ENCODE assay signal across 1 cellular context in the genomic region with DNA sequence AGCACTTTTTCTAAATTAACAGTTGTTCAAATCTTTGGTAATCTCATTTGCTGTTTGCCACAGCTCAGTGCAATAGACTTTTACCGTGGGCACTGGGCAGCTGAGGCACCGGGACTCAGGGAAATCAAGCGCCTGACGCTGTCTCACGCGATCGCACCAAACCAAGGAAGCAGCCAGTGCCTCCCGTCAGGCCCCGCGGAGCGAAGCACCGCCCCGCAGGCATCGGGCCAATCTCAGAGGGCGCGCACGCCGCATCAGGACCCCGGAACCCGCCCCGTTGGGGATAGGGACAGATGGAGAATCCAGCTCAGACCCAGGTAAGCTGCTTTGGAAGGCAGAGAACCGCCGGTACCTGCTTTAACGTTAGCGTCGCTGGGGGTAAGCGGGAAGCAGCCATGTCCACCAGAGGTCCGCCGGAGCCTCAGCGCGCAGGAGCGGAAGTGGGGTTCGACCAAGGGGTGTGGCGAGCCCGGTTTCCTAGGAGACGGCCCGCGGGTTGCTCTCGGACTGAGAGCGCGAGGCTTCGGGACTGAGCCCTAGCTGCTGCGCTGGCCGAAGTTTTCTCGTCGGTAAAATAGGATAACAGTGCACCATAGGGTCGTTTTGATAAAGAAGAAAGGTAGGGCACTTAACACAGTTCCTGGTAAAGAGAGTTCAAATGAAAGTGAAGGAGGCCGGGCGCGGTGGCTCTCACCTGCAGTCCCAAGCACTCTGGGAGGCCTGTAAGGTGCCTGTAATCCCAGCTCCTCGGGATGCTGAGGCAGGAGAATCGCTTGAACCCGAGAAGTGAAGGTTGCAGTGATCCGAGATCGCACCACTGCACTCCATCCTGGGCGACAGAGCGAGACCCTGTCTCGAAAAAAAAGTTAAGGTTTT.
A peak's percentile ranks its signal among the peaks of the same experiment; 100 is the strongest.
TF ChIP-seq lines count a peak whose summit lies in the region.

A gene with protein sequence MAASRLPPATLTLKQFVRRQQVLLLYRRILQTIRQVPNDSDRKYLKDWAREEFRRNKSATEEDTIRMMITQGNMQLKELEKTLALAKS (minus strand): TSS at position 428 of the 876 bp plus-strand sequence. CDS start 31 bp downstream, at position 397.

TF ChIP-seq in K562, 482 proteins besides CTCF, POLR2A, EP300 and RAD21 (continued from another document and continues in another):
- TF ChIP-seq POLR2AphosphoS2 (IDR thresholded peaks at IDR 0.05; ENCODE audit: low read length) (peak; percentile 84; the same call in 1 of the 2 replicates), ELF1 (tag; IDR thresholded peaks at IDR 0.05) (peak; percentile 89), SMARCA5 (IDR thresholded peaks at IDR 0.05) (no peak), PCBP1 (IDR thresholded peaks at IDR 0.05; ENCODE audit: low read depth, low read length, poor library complexity, severe bottlenecking) (no peak), PHB (CRISPR knock-in tag; IDR thresholded peaks at IDR 0.05) (no peak), ZBED1 (IDR thresholded peaks at IDR 0.05) (no peak), YY1 (IDR thresholded peaks at IDR 0.05; ENCODE audit: borderline replicate concordance in 1 of 3, control insufficient read depth in 1 of 3, extremely low read depth in 1 of 3, insufficient read depth in 3 of 3, insufficient read length in 1 of 3, insufficient replicate concordance in 2 of 3, low read depth in 1 of 3, low read length in 2 of 3) (peak; percentile 22 to 80 (median 67)), NRF1 (conservative IDR thresholded peaks at IDR 0.05 in 1 of 2, IDR thresholded peaks at IDR 0.05 in 1 of 2) (peak; percentile 91 to 93)
- TF ChIP-seq, protein P1, sequence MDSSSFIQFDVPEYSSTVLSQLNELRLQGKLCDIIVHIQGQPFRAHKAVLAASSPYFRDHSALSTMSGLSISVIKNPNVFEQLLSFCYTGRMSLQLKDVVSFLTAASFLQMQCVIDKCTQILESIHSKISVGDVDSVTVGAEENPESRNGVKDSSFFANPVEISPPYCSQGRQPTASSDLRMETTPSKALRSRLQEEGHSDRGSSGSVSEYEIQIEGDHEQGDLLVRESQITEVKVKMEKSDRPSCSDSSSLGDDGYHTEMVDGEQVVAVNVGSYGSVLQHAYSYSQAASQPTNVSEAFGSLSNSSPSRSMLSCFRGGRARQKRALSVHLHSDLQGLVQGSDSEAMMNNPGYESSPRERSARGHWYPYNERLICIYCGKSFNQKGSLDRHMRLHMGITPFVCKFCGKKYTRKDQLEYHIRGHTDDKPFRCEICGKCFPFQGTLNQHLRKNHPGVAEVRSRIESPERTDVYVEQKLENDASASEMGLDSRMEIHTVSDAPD (CRISPR knock-in tag; IDR thresholded peaks at IDR 0.05): no peak
- TF ChIP-seq, protein P2, sequence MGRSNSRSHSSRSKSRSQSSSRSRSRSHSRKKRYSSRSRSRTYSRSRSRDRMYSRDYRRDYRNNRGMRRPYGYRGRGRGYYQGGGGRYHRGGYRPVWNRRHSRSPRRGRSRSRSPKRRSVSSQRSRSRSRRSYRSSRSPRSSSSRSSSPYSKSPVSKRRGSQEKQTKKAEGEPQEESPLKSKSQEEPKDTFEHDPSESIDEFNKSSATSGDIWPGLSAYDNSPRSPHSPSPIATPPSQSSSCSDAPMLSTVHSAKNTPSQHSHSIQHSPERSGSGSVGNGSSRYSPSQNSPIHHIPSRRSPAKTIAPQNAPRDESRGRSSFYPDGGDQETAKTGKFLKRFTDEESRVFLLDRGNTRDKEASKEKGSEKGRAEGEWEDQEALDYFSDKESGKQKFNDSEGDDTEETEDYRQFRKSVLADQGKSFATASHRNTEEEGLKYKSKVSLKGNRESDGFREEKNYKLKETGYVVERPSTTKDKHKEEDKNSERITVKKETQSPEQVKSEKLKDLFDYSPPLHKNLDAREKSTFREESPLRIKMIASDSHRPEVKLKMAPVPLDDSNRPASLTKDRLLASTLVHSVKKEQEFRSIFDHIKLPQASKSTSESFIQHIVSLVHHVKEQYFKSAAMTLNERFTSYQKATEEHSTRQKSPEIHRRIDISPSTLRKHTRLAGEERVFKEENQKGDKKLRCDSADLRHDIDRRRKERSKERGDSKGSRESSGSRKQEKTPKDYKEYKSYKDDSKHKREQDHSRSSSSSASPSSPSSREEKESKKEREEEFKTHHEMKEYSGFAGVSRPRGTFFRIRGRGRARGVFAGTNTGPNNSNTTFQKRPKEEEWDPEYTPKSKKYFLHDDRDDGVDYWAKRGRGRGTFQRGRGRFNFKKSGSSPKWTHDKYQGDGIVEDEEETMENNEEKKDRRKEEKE (IDR thresholded peaks at IDR 0.05; ENCODE audit: borderline replicate concordance in 1 of 2, control insufficient read depth in 1 of 2, low read depth in 2 of 2, low read length in 1 of 2): no peak
- TF ChIP-seq, protein P3, sequence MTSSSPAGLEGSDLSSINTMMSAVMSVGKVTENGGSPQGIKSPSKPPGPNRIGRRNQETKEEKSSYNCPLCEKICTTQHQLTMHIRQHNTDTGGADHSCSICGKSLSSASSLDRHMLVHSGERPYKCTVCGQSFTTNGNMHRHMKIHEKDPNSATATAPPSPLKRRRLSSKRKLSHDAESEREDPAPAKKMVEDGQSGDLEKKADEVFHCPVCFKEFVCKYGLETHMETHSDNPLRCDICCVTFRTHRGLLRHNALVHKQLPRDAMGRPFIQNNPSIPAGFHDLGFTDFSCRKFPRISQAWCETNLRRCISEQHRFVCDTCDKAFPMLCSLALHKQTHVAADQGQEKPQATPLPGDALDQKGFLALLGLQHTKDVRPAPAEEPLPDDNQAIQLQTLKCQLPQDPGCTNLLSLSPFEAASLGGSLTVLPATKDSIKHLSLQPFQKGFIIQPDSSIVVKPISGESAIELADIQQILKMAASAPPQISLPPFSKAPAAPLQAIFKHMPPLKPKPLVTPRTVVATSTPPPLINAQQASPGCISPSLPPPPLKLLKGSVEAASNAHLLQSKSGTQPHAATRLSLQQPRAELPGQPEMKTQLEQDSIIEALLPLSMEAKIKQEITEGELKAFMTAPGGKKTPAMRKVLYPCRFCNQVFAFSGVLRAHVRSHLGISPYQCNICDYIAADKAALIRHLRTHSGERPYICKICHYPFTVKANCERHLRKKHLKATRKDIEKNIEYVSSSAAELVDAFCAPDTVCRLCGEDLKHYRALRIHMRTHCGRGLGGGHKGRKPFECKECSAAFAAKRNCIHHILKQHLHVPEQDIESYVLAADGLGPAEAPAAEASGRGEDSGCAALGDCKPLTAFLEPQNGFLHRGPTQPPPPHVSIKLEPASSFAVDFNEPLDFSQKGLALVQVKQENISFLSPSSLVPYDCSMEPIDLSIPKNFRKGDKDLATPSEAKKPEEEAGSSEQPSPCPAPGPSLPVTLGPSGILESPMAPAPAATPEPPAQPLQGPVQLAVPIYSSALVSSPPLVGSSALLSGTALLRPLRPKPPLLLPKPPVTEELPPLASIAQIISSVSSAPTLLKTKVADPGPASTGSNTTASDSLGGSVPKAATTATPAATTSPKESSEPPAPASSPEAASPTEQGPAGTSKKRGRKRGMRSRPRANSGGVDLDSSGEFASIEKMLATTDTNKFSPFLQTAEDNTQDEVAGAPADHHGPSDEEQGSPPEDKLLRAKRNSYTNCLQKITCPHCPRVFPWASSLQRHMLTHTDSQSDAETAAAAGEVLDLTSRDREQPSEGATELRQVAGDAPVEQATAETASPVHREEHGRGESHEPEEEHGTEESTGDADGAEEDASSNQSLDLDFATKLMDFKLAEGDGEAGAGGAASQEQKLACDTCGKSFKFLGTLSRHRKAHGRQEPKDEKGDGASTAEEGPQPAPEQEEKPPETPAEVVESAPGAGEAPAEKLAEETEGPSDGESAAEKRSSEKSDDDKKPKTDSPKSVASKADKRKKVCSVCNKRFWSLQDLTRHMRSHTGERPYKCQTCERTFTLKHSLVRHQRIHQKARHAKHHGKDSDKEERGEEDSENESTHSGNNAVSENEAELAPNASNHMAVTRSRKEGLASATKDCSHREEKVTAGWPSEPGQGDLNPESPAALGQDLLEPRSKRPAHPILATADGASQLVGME (CRISPR knock-in tag; IDR thresholded peaks at IDR 0.05): 0 out of 2 replicates have a peak, but pooled peaks have one; percentile 52
- TF ChIP-seq, protein P4, sequence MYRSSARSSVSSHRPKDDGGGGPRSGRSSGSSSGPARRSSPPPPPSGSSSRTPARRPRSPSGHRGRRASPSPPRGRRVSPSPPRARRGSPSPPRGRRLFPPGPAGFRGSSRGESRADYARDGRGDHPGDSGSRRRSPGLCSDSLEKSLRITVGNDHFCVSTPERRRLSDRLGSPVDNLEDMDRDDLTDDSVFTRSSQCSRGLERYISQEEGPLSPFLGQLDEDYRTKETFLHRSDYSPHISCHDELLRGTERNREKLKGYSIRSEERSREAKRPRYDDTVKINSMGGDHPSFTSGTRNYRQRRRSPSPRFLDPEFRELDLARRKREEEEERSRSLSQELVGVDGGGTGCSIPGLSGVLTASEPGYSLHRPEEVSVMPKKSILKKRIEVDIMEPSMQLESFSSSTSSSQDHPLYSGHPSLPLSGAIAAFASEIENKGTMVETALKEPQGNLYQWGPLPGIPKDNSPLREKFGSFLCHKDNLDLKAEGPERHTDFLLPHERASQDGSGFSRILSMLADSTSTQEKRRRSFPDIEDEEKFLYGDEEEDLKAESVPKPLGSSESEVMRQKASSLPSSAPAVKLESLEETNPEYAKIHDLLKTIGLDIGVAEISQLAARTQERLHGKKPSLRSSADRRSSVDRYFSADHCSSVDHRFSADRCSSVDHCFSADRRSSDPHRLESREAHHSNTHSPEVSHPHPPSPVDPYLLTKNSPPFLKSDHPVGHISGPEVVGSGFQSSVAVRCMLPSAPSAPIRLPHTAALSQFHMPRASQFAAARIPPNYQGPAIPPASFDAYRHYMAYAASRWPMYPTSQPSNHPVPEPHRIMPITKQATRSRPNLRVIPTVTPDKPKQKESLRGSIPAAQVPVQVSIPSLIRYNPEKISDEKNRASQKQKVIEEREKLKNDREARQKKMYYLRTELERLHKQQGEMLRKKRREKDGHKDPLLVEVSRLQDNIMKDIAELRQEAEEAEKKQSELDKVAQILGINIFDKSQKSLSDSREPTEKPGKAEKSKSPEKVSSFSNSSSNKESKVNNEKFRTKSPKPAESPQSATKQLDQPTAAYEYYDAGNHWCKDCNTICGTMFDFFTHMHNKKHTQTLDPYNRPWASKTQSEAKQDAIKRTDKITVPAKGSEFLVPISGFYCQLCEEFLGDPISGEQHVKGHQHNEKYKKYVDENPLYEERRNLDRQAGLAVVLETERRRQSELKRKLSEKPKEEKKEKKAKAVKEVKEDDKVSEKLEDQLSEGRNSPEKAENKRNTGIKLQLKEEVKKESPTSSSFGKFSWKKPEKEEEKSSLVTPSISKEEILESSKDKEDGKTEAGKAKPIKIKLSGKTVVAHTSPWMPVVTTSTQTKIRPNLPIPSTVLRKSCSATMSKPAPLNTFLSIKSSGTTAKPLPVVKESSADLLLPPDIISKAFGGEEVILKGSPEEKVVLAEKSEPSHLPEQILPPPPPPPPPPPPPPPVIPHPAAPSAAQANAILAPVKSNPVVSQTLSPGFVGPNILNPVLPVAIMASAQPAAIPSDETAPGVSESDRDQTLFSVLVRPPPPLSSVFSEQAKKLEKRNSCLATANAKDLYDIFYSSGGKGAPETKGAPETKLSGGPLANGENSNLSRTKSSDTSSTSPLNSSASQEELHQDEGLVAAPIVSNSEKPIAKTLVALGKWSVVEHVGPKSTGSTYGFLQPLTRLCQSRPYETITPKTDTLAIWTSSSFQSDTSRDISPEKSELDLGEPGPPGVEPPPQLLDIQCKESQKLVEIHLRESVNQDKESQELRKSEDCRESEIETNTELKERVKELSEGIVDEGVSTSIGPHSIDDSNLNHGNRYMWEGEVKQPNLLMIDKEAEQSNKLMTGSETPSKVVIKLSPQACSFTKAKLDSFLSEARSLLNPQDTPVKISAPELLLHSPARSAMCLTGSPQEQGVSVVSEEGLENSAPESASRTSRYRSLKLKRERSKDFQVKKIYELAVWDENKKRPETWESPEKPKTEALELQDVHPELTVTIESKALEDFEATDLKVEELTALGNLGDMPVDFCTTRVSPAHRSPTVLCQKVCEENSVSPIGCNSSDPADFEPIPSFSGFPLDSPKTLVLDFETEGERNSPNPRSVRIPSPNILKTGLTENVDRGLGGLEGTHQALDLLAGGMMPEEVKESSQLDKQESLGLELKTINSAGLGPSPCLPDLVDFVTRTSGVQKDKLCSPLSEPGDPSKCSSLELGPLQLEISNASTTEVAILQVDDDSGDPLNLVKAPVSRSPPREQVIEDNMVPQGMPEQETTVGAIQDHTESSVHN (IDR thresholded peaks at IDR 0.05; ENCODE audit: borderline replicate concordance in 1 of 2, low read depth in 1 of 2): no peak
- TF ChIP-seq, protein P5, sequence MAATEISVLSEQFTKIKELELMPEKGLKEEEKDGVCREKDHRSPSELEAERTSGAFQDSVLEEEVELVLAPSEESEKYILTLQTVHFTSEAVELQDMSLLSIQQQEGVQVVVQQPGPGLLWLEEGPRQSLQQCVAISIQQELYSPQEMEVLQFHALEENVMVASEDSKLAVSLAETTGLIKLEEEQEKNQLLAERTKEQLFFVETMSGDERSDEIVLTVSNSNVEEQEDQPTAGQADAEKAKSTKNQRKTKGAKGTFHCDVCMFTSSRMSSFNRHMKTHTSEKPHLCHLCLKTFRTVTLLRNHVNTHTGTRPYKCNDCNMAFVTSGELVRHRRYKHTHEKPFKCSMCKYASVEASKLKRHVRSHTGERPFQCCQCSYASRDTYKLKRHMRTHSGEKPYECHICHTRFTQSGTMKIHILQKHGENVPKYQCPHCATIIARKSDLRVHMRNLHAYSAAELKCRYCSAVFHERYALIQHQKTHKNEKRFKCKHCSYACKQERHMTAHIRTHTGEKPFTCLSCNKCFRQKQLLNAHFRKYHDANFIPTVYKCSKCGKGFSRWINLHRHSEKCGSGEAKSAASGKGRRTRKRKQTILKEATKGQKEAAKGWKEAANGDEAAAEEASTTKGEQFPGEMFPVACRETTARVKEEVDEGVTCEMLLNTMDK (IDR thresholded peaks at IDR 0.05; ENCODE audit: borderline replicate concordance, insufficient read depth, low read depth, low read length, poor library complexity, severe bottlenecking): no peak
- TF ChIP-seq, protein P6, sequence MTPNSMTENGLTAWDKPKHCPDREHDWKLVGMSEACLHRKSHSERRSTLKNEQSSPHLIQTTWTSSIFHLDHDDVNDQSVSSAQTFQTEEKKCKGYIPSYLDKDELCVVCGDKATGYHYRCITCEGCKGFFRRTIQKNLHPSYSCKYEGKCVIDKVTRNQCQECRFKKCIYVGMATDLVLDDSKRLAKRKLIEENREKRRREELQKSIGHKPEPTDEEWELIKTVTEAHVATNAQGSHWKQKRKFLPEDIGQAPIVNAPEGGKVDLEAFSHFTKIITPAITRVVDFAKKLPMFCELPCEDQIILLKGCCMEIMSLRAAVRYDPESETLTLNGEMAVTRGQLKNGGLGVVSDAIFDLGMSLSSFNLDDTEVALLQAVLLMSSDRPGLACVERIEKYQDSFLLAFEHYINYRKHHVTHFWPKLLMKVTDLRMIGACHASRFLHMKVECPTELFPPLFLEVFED (CRISPR knock-in tag; conservative IDR thresholded peaks at IDR 0.05): no peak
- TF ChIP-seq, protein P7, sequence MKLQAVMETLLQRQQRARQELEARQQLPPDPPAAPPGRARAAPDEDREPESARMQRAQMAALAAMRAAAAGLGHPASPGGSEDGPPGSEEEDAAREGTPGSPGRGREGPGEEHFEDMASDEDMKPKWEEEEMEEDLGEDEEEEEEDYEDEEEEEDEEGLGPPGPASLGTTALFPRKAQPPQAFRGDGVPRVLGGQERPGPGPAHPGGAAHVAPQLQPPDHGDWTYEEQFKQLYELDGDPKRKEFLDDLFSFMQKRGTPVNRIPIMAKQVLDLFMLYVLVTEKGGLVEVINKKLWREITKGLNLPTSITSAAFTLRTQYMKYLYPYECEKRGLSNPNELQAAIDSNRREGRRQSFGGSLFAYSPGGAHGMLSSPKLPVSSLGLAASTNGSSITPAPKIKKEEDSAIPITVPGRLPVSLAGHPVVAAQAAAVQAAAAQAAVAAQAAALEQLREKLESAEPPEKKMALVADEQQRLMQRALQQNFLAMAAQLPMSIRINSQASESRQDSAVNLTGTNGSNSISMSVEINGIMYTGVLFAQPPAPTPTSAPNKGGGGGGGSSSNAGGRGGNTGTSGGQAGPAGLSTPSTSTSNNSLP (IDR thresholded peaks at IDR 0.05; ENCODE audit: borderline replicate concordance, low read depth, low read length): no peak
